In the genomic region with DNA sequence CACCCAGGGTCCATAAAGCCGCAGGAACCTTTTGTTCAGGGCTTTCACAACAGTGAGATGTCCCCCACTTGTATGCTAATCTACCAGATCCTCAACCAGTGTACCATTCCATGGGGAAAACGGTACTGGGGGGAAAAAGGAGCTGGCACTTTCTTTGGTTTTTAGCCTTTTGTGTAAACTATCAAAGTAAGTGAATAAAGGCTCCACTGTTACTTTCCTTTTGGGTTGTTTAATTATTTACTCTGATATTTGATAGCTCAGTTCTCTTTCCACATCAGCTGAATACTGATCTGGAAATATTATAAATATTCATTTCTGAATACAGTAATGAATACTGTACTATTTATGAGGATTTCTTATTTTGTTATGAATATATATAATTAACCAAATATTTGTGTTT, we compare ENCODE assay signal across 31 cellular contexts.
"Had no signal": no experiment of that assay in that cellular context is flagged by ENCODE, and none has a peak within 500 bp of the region (broad histone marks: within the 10 kb centered on the region; RNA-seq: fewer than 3 reads in every experiment).

No MANE protein-coding gene starts in this region.

- H3K27ac ChIP-seq: neural progenitor cell, ovary, parathyroid adenoma, psoas muscle, skin epidermis, spleen, suprapubic skin, testis, tibial artery, transverse colon, upper lobe of right lung, uterus had no signal

- H3K27me3 Mint-ChIP-seq: progenitor cell of endocrine pancreas; stimulated activated memory B cell treated with anti-CD40 and anti-IgM and Interleukin-4, amounts not matched to agents 10 μg/mL and 1 μg/mL and 100 μg/mL, for 72 hours; stimulated activated naive CD8-positive, alpha-beta T cell treated with anti-CD3 and anti-CD28 coated beads, Interleukin-15, amount 100 ng/mL, for 72 hours; type B pancreatic cell had no signal

- H3K36me3 Mint-ChIP-seq: natural killer cell had no signal

- H3K9me3 ChIP-seq: ovary, psoas muscle, suprapubic skin, testis, tibial artery, transverse colon, upper lobe of right lung, uterus had no signal

- H3K4me1 Mint-ChIP-seq: natural killer cell; nephron; neural progenitor cell; stimulated activated memory B cell treated with anti-CD40 and anti-IgM and Interleukin-4, amounts not matched to agents 10 μg/mL and 1 μg/mL and 100 μg/mL, for 72 hours; stimulated activated naive CD8-positive, alpha-beta T cell treated with anti-CD3 and anti-CD28 coated beads, Interleukin-15, amount 100 ng/mL, for 72 hours had no signal

- H3K4me3 ChIP-seq: neural progenitor cell, ovary, psoas muscle, skin epidermis, smooth muscle cell, spleen, suprapubic skin, testis, tibial artery, transverse colon, upper lobe of right lung, uterus had no signal

- H3K4me1 ChIP-seq: neural progenitor cell, parathyroid adenoma, psoas muscle, spleen, suprapubic skin, testis, tibial artery, transverse colon, upper lobe of right lung, uterus had no signal

- H3K4me3 Mint-ChIP-seq: natural killer cell; nephron; neural progenitor cell; stimulated activated memory B cell treated with anti-CD40 and anti-IgM and Interleukin-4, amounts not matched to agents 10 μg/mL and 1 μg/mL and 100 μg/mL, for 72 hours; stimulated activated naive CD8-positive, alpha-beta T cell treated with anti-CD3 and anti-CD28 coated beads, Interleukin-15, amount 100 ng/mL, for 72 hours; type B pancreatic cell had no signal

- H3K36me3 ChIP-seq: ovary, uterus had no signal

- ATAC-seq: natural killer cell; right cardiac atrium; sciatic nerve; stimulated activated memory B cell treated with anti-CD40 and anti-IgM and Interleukin-4, amounts not matched to agents 10 μg/mL and 1 μg/mL and 100 μg/mL, for 72 hours; stimulated activated naive CD8-positive, alpha-beta T cell treated with anti-CD3 and anti-CD28 coated beads, Interleukin-15, amount 100 ng/mL, for 72 hours; stimulated activated naive CD8-positive, alpha-beta T cell treated with anti-CD3 and anti-CD28 coated beads, Interleukin-15, Interleukin-2, amounts not matched to agents 100 U/mL and 50 U/mL, for 24 hours had no signal

- H3K9ac ChIP-seq: neural progenitor cell, parathyroid adenoma had no signal

- H2AFZ ChIP-seq: neural progenitor cell, parathyroid adenoma had no signal

- H3K27ac Mint-ChIP-seq: natural killer cell; nephron; neural progenitor cell; progenitor cell of endocrine pancreas; stimulated activated memory B cell treated with anti-CD40 and anti-IgM and Interleukin-4, amounts not matched to agents 10 μg/mL and 1 μg/mL and 100 μg/mL, for 72 hours; stimulated activated naive CD8-positive, alpha-beta T cell treated with anti-CD3 and anti-CD28 coated beads, Interleukin-15, amount 100 ng/mL, for 72 hours; type B pancreatic cell had no signal

- H3K4me2 ChIP-seq: neural progenitor cell, smooth muscle cell had no signal

- H3K9me3 Mint-ChIP-seq: natural killer cell; stimulated activated memory B cell treated with anti-CD40 and anti-IgM and Interleukin-4, amounts not matched to agents 10 μg/mL and 1 μg/mL and 100 μg/mL, for 72 hours; stimulated activated naive CD8-positive, alpha-beta T cell treated with anti-CD3 and anti-CD28 coated beads, Interleukin-15, amount 100 ng/mL, for 72 hours; type B pancreatic cell had no signal

- H3K27me3 ChIP-seq: neural progenitor cell, ovary, spleen, suprapubic skin, testis, tibial artery, transverse colon, upper lobe of right lung, uterus had no signal

- DNase-seq: natural killer cell; occipital lobe; ovary; posterior cingulate gyrus; psoas muscle; right cardiac atrium; spleen; stimulated activated CD4-positive, alpha-beta T cell treated with anti-CD3 and anti-CD28 coated beads, Interleukin-12 subunit alpha, Interleukin-12 subunit beta, amount 100 ng/mL, for 4 hours; stimulated activated CD4-positive, alpha-beta T cell treated with anti-CD3 and anti-CD28 coated beads, Interleukin-1b, Interleukin-23, amount 100 ng/mL, for 48 hours; stimulated activated CD4-positive, alpha-beta T cell treated with anti-CD3 and anti-CD28 coated beads, Interleukin-4, amount 100 ng/mL, for 1 hour; stimulated activated CD4-positive, alpha-beta T cell treated with anti-CD3 and anti-CD28 coated beads, Interleukin-4, amount 100 ng/mL, for 4 hours; stimulated activated CD8-positive, alpha-beta memory T cell treated with anti-CD3 and anti-CD28 coated beads, Interleukin-4, amount 100 ng/mL, for 48 hours; stimulated activated naive CD4-positive, alpha-beta T cell; stimulated activated naive CD8-positive, alpha-beta T cell treated with anti-CD3 and anti-CD28 coated beads, Interleukin-15, amount 100 ng/mL, for 72 hours; stimulated activated naive CD8-positive, alpha-beta T cell treated with anti-CD3 and anti-CD28 coated beads, Interleukin-15, Interleukin-2, amounts not matched to agents 100 U/mL and 50 U/mL, for 24 hours; substantia nigra; testis; tibial artery; transverse colon; upper lobe of right lung; uterus had no signal
